ENCODE assay signal across 1 cellular context in the genomic region with DNA sequence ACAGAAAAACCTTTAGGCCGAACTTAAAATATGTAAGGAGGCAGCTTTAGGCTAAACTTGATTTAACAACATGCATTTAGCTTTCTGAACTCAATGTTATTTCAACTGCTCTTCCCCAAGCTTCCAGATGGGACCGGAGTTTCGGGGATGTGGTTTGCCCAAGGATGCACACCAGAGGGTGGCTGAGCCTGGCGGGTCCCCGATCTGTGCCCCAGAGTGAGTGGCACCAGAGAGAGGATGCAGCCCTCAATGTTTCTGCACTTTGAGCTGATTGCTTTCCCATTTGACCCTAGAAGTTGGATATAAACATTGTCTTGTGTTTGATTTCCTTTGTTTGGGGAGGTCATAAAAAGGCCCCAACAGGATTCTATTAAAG.
TF ChIP-seq lines count a peak whose summit lies in the region.

No MANE protein-coding gene starts in this region.

TF ChIP-seq in K562, 482 proteins besides CTCF, POLR2A, EP300 and RAD21 (continued from another document):
- TF ChIP-seq ARID4B (CRISPR knock-in tag; IDR thresholded peaks at IDR 0.05) (0 out of 2 replicates have a peak, but pooled peaks have one; percentile 14), POLR2AphosphoS2 (IDR thresholded peaks at IDR 0.05; ENCODE audit: low read length) (no peak), FOXP1 (CRISPR knock-in tag; IDR thresholded peaks at IDR 0.05) (no peak), ZNF318 (IDR thresholded peaks at IDR 0.05; ENCODE audit: borderline replicate concordance in 1 of 2, low read depth in 1 of 2) (peak in 1 of 2 experiments; percentile 1; a peak in 1 of 4 replicates)
- TF ChIP-seq, protein P1, sequence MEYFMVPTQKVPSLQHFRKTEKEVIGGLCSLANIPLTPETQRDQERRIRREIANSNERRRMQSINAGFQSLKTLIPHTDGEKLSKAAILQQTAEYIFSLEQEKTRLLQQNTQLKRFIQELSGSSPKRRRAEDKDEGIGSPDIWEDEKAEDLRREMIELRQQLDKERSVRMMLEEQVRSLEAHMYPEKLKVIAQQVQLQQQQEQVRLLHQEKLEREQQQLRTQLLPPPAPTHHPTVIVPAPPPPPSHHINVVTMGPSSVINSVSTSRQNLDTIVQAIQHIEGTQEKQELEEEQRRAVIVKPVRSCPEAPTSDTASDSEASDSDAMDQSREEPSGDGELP (CRISPR knock-in tag; IDR thresholded peaks at IDR 0.05; ENCODE audit: borderline replicate concordance), result peak; percentile 2; the same call in 1 of the 2 replicates
- TF ChIP-seq, protein P2, sequence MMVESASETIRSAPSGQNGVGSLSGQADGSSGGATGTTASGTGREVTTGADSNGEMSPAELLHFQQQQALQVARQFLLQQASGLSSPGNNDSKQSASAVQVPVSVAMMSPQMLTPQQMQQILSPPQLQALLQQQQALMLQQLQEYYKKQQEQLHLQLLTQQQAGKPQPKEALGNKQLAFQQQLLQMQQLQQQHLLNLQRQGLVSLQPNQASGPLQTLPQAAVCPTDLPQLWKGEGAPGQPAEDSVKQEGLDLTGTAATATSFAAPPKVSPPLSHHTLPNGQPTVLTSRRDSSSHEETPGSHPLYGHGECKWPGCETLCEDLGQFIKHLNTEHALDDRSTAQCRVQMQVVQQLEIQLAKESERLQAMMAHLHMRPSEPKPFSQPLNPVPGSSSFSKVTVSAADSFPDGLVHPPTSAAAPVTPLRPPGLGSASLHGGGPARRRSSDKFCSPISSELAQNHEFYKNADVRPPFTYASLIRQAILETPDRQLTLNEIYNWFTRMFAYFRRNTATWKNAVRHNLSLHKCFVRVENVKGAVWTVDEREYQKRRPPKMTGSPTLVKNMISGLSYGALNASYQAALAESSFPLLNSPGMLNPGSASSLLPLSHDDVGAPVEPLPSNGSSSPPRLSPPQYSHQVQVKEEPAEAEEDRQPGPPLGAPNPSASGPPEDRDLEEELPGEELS (CRISPR knock-in tag; IDR thresholded peaks at IDR 0.05; ENCODE audit: borderline replicate concordance), result no peak
TF ChIP-seq in K562: peak in this region for 4.
